9 cellular contexts compared by ENCODE assay signal in the genomic region with DNA sequence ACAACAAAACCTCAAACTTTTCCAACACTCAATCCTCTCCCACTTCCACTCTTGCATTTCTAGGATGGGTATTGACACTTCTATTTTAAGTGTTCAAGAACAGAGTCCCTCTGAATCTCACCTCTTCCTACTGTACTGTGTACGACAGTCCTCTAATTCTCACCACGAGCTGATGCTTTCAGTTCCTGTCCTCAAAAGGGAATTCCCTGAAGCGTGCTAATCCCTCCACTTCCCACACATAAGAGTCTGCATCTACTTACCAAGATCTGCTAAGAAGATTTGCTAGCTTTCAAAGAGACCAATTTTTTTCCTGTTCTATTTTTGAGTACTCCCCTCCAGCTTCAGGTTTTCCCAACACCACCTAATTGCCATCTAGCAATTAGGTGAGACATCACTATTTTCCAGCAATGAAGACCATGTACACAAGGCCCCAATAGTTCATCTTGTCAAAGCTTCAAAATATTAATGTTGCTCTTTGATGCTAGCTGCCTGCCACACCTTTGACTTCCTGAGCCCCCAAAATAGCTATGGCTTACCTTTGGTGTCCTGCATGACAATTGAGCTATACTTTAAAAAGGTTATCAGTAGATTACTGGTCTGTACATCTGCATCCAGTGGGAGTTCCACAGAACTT.
DNase-seq lines count a peak whose midpoint lies in the region; ATAC-seq and TF ChIP-seq lines count a peak whose summit lies in the region.
"Had no signal": no experiment of that assay in that cellular context is flagged by ENCODE, and none has a peak within 500 bp of the region (broad histone marks: within the 10 kb centered on the region; RNA-seq: fewer than 3 reads in every experiment).

No MANE protein-coding gene starts in this region.

- peak; percentile 80 for ATAC-seq in HG02870 (IDR thresholded peaks at IDR 0.05; ENCODE audit: unreplicated experiment)

- H3K27ac Mint-ChIP-seq in activated naive CD4-positive, alpha-beta T cell treated with anti-CD3 and anti-CD28 coated beads, Interleukin-2, amount 50 U/mL, for 24 hours, result peak overlapping the region; percentile 66
- H3K27ac Mint-ChIP-seq in nephron progenitor cell, result no peak overlapping the region

- H3K27ac ChIP-seq in WERI-Rb-1, result no peak overlapping the region

- no peak overlapping the region for H3K4me3 ChIP-seq in WERI-Rb-1 (ENCODE audit: low read depth, low read length)

- peaks cover 24% of the 10 kb centered on the region for H3K4me1 Mint-ChIP-seq in activated naive CD4-positive, alpha-beta T cell treated with anti-CD3 and anti-CD28 coated beads, Interleukin-2, amount 50 U/mL, for 24 hours
- H3K4me1 Mint-ChIP-seq in nephron progenitor cell, result no peaks in the 10 kb centered on the region

- DNase-seq in activated naive CD4-positive, alpha-beta T cell treated with Interleukin-2 at 50 U/mL for 16 hours, result no peak
- DNase-seq in WERI-Rb-1 (peak; percentile 60), superior temporal gyrus (ENCODE audit: extremely low spot score) (peak; percentile 34), Kasumi-1 (lab: John Stamatoyannopoulos, UW) (no peak), cerebellar nuclear complex (lab: John Stamatoyannopoulos, UW) (no peak), nephron progenitor cell (no peak)
- DNase-seq: GOT3 had no signal

- TF ChIP-seq CTCF in WERI-Rb-1 (IDR thresholded peaks at IDR 0.05; ENCODE audit: low read depth, low read length), result no peak
- no peak for TF ChIP-seq CTCF in nephron progenitor cell (IDR thresholded peaks at IDR 0.05)

- peaks cover 26% of the 10 kb centered on the region for H3K36me3 Mint-ChIP-seq in activated naive CD4-positive, alpha-beta T cell treated with anti-CD3 and anti-CD28 coated beads, Interleukin-2, amount 50 U/mL, for 24 hours
- H3K36me3 Mint-ChIP-seq in nephron progenitor cell (ENCODE audit: low read depth), result peaks cover 44% of the 10 kb centered on the region

- H3K36me3 ChIP-seq in WERI-Rb-1, result peaks cover 38% of the 10 kb centered on the region

- H3K27me3 Mint-ChIP-seq in activated naive CD4-positive, alpha-beta T cell treated with anti-CD3 and anti-CD28 coated beads, Interleukin-2, amount 50 U/mL, for 24 hours, result no peaks in the 10 kb centered on the region
- H3K27me3 Mint-ChIP-seq in nephron progenitor cell (ENCODE audit: low read depth, poor library complexity), result no peaks in the 10 kb centered on the region

- H3K27me3 ChIP-seq in WERI-Rb-1 (ENCODE audit: insufficient read depth, low read depth, severe bottlenecking), result no peaks in the 10 kb centered on the region

- H3K9me3 Mint-ChIP-seq in activated naive CD4-positive, alpha-beta T cell treated with anti-CD3 and anti-CD28 coated beads, Interleukin-2, amount 50 U/mL, for 24 hours, result no peaks in the 10 kb centered on the region
- H3K9me3 Mint-ChIP-seq in nephron progenitor cell, result no peaks in the 10 kb centered on the region

- no peak overlapping the region for H3K4me3 Mint-ChIP-seq in activated naive CD4-positive, alpha-beta T cell treated with anti-CD3 and anti-CD28 coated beads, Interleukin-2, amount 50 U/mL, for 24 hours
- no peak overlapping the region for H3K4me3 Mint-ChIP-seq in nephron progenitor cell

- no peaks in the 10 kb centered on the region for H3K9me3 ChIP-seq in WERI-Rb-1 (ENCODE audit: severe bottlenecking)

Comparison
In these comparisons a context has a peak if more than half of its experiments do, and no peak if none do; other contexts are left out.
1. DNase-seq: peak in WERI-Rb-1 (single experiment) and superior temporal gyrus (single experiment); none in activated naive CD4-positive, alpha-beta T cell treated with Interleukin-2 at 50 U/mL for 16 hours (single experiment), Kasumi-1 (0 of 2), cerebellar nuclear complex (0 of 2) and nephron progenitor cell (single experiment).